ENCODE assay signal across 1 cellular context in genomic region chr10:33293081-33293480, GRCh38.
TF ChIP-seq lines count a peak whose summit lies in the region.

No MANE protein-coding gene starts in this region.

TF ChIP-seq in HepG2, 621 proteins besides CTCF, POLR2A, EP300 and RAD21:
- no peak for TF ChIP-seq ZNF501 (CRISPR knock-in tag; IDR thresholded peaks at IDR 0.05)
- TF ChIP-seq ZNF430 (CRISPR knock-in tag; IDR thresholded peaks at IDR 0.05): no peak
- TF ChIP-seq DMTF1 (CRISPR knock-in tag; IDR thresholded peaks at IDR 0.05): no peak
- TF ChIP-seq ZFY (CRISPR knock-in tag; IDR thresholded peaks at IDR 0.05): no peak
- TF ChIP-seq CHD2 (IDR thresholded peaks at IDR 0.05; ENCODE audit: low read depth, low read length): no peak
- TF ChIP-seq ZFP41 (CRISPR knock-in tag; IDR thresholded peaks at IDR 0.05; ENCODE audit: borderline replicate concordance): no peak
- TF ChIP-seq ZNF513 (CRISPR knock-in tag; conservative IDR thresholded peaks at IDR 0.05): no peak
- TF ChIP-seq KMT2B (CRISPR knock-in tag; IDR thresholded peaks at IDR 0.05): no peak
- no peak for TF ChIP-seq JUNB (CRISPR knock-in tag; IDR thresholded peaks at IDR 0.05; ENCODE audit: borderline replicate concordance)
- TF ChIP-seq MXD3 (CRISPR knock-in tag; IDR thresholded peaks at IDR 0.05): no peak
- no peak for TF ChIP-seq BRCA1 (CRISPR knock-in tag; IDR thresholded peaks at IDR 0.05)
- TF ChIP-seq ZNF724P (CRISPR knock-in tag; IDR thresholded peaks at IDR 0.05; ENCODE audit: borderline replicate concordance): no peak
- TF ChIP-seq ZNF784 (CRISPR knock-in tag; IDR thresholded peaks at IDR 0.05; ENCODE audit: borderline replicate concordance): no peak
- no peak for TF ChIP-seq ZBTB7A (CRISPR knock-in tag; IDR thresholded peaks at IDR 0.05)
- TF ChIP-seq ZNF660 (CRISPR knock-in tag; IDR thresholded peaks at IDR 0.05; ENCODE audit: borderline replicate concordance, low read depth): no peak
- TF ChIP-seq SOX6 (IDR thresholded peaks at IDR 0.05): no peak
- TF ChIP-seq SOX6 (CRISPR knock-in tag; IDR thresholded peaks at IDR 0.05): no peak
- TF ChIP-seq ZNF713 (CRISPR knock-in tag; IDR thresholded peaks at IDR 0.05): no peak
- no peak for TF ChIP-seq NFYC (CRISPR knock-in tag; IDR thresholded peaks at IDR 0.05)
